9 cellular contexts compared by ENCODE assay signal in the genomic region with DNA sequence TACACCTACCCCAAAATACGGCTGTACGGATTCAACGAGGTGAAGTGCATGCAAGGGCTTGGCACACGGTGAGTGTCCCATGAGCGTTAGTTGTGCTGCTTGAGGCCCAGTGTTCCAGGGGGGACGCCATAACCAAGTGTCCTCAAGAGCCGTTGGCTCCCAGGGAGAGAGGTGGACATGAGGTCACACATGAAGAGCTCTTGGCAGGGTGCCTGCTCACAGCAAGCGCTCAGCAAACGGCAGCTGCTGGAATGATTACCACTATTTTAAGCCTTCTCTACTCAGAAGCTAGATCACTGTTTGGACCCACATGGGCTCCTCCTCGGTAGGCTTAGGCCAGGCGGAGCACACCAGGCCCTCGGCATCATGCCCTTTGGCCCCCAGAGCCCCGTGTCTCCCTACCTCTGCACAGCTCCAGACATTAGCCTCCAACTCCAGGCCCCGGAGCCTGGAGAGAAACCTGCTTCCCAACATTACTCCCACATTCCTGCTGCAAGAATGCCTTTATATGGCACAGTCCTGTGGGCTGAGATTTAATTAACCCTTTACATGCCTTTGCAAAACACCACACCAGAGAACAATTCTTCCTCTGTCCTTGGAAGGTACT.
DNase-seq lines count a peak whose midpoint lies in the region; ATAC-seq, FAIRE-seq and TF ChIP-seq lines count a peak whose summit lies in the region.
"Had no signal": no experiment of that assay in that cellular context is flagged by ENCODE, and none has a peak within 500 bp of the region (broad histone marks: within the 10 kb centered on the region; RNA-seq: fewer than 3 reads in every experiment).

No MANE protein-coding gene starts in this region.

- H3K4me3 ChIP-seq in astrocyte (ENCODE audit: insufficient read depth, low read depth, low read length) (no peak overlapping the region), thyroid gland (replicated peaks in 1 of 3) (no peak overlapping the region)

- DNase-seq in natural killer cell treated with Interleukin-12 subunit alpha and Interleukin-12 subunit beta and Interleukin-15 and Interleukin-18, amount 100 ng/mL, for 72 hours (ENCODE audit: low spot score) = no peak
- no peak for DNase-seq in natural killer cell
- DNase-seq in astrocyte (ENCODE audit: low read depth) = peak; percentile 80
- DNase-seq in iris pigment epithelial cell (ENCODE audit: low read depth) = peak; percentile 92
- DNase-seq in thyroid gland = peak; percentile 97
- DNase-seq in OCI-M1 (lab: John Stamatoyannopoulos, UW) = no peak
- DNase-seq in activated CD8-positive, alpha-beta T cell treated with anti-CD3 and anti-CD28 coated beads for 36 hours = no peak
- no peak for DNase-seq in activated naive CD4-positive, alpha-beta T cell treated with Interleukin-2 at 50 U/mL for 16 hours

- CTCF ChIA-PET in activated CD8-positive, alpha-beta T cell treated with anti-CD3 and anti-CD28 coated beads for 36 hours (lab: Charles Lee) = interaction anchor here (1.1 to 1.8 kb wide), 3 partner anchors 89 to 116 kb away, joined by 3 to 5 read pairs (median 4); no protein-coding TSS in a partner anchor

- WGBS in thyroid gland, 2 donors = 12 to 37% methylated on average over 11 to 14 of the region's 14 CpGs

- intact Hi-C loops in natural killer cell (cut with micrococcal nuclease) (loop anchor here (5.0 kb wide), 1 partner anchor 61 kb away; no protein-coding TSS in a partner anchor), thyroid gland (cut with DNase I) (no loop called here)
- intact Hi-C loops in activated CD8-positive, alpha-beta T cell treated with anti-CD3 and anti-CD28 coated beads for 36 hours (cut with micrococcal nuclease) = loop anchor here (5.0 kb wide), 1 partner anchor 61 kb away; no protein-coding TSS in a partner anchor

- POLR2A ChIA-PET in activated CD8-positive, alpha-beta T cell treated with anti-CD3 and anti-CD28 coated beads for 36 hours (lab: Charles Lee) = interaction anchor here (0.6 to 1.3 kb wide), 3 partner anchors 15 to 52 kb away, joined by 3 to 5 read pairs (median 4); no protein-coding TSS in a partner anchor

- no peaks in the 10 kb centered on the region for H3K27me3 ChIP-seq in astrocyte (ENCODE audit: insufficient read depth, low read length)
- H3K27me3 ChIP-seq in thyroid gland = no peaks in the 10 kb centered on the region

- H3K27me3 Mint-ChIP-seq in natural killer cell treated with Interleukin-12 subunit alpha and Interleukin-12 subunit beta and Interleukin-15 and Interleukin-18, amount 100 ng/mL, for 72 hours = no peaks in the 10 kb centered on the region
- H3K27me3 Mint-ChIP-seq in natural killer cell (ENCODE audit: low read depth in 2 of 2) (no peaks in the 10 kb centered on the region), astrocyte (ENCODE audit: low read depth, unreplicated experiment) (peaks cover 7% of the 10 kb centered on the region)
- no peaks in the 10 kb centered on the region for H3K27me3 Mint-ChIP-seq in activated CD8-positive, alpha-beta T cell treated with anti-CD3 and anti-CD28 coated beads for 36 hours

- TF ChIP-seq CTCF in natural killer cell (IDR thresholded peaks at IDR 0.05) (no peak), astrocyte (IDR thresholded peaks at IDR 0.05; ENCODE audit: insufficient read depth, low read depth, low read length) (no peak), thyroid gland (IDR thresholded peaks at IDR 0.05) (no peak)
- TF ChIP-seq CTCF in activated CD8-positive, alpha-beta T cell treated with anti-CD3 and anti-CD28 coated beads for 36 hours (IDR thresholded peaks at IDR 0.05) = no peak

- no peaks in the 10 kb centered on the region for H3K79me2 ChIP-seq in astrocyte (ENCODE audit: insufficient read depth, low read length)

- ATAC-seq in natural killer cell treated with Interleukin-12 subunit alpha and Interleukin-12 subunit beta and Interleukin-15 and Interleukin-18, amount 100 ng/mL, for 72 hours = no peak
- ATAC-seq in natural killer cell = no peak
- ATAC-seq in activated CD8-positive, alpha-beta T cell treated with anti-CD3 and anti-CD28 coated beads for 36 hours = no peak

- no peak for TF ChIP-seq POLR2A in thyroid gland (IDR thresholded peaks at IDR 0.05)

- FAIRE-seq in astrocyte (lab: Jason Lieb, UNC) = no peak
- FAIRE-seq: TTC549 had no signal

- H3K36me3 Mint-ChIP-seq in natural killer cell treated with Interleukin-12 subunit alpha and Interleukin-12 subunit beta and Interleukin-15 and Interleukin-18, amount 100 ng/mL, for 72 hours = no peaks in the 10 kb centered on the region
- H3K36me3 Mint-ChIP-seq in natural killer cell = no peaks in the 10 kb centered on the region
- H3K36me3 Mint-ChIP-seq in astrocyte (ENCODE audit: low read depth, unreplicated experiment) = peaks cover 2% of the 10 kb centered on the region
- no peaks in the 10 kb centered on the region for H3K36me3 Mint-ChIP-seq in activated CD8-positive, alpha-beta T cell treated with anti-CD3 and anti-CD28 coated beads for 36 hours (ENCODE audit: low read depth)

- peak overlapping the region; percentile 17 for H3K9ac ChIP-seq in astrocyte (ENCODE audit: low read length)

- H3K4me2 ChIP-seq in astrocyte (ENCODE audit: low read length) = peak overlapping the region; percentile 73

- H3K9me3 ChIP-seq in astrocyte (ENCODE audit: insufficient read depth, low read depth, low read length) (no peaks in the 10 kb centered on the region), thyroid gland (no peaks in the 10 kb centered on the region)

- H3K36me3 ChIP-seq in astrocyte (ENCODE audit: insufficient read depth, low read length) (no peaks in the 10 kb centered on the region), thyroid gland (no peaks in the 10 kb centered on the region)

- no peak overlapping the region for H3K4me3 Mint-ChIP-seq in natural killer cell treated with Interleukin-12 subunit alpha and Interleukin-12 subunit beta and Interleukin-15 and Interleukin-18, amount 100 ng/mL, for 72 hours
- H3K4me3 Mint-ChIP-seq in natural killer cell (no peak overlapping the region), astrocyte (ENCODE audit: unreplicated experiment) (peak overlapping the region; percentile 68)
- H3K4me3 Mint-ChIP-seq in activated CD8-positive, alpha-beta T cell treated with anti-CD3 and anti-CD28 coated beads for 36 hours = no peak overlapping the region

- H3K4me1 ChIP-seq in astrocyte (ENCODE audit: insufficient read depth, low read length) (peaks cover 27% of the 10 kb centered on the region), thyroid gland (peaks cover 33 to 40% of the 10 kb centered on the region in 2 donors)

- H4K20me1 ChIP-seq in astrocyte (ENCODE audit: insufficient read depth, low read length) = no peaks in the 10 kb centered on the region

- H3K27ac ChIP-seq in astrocyte (ENCODE audit: low read depth, low read length) (peak overlapping the region; percentile 32), thyroid gland (peak overlapping the region; percentile 83 to 92 (median 83))

- peak overlapping the region; percentile 92 to 99 for H3K27ac Mint-ChIP-seq in natural killer cell treated with Interleukin-12 subunit alpha and Interleukin-12 subunit beta and Interleukin-15 and Interleukin-18, amount 100 ng/mL, for 72 hours
- H3K27ac Mint-ChIP-seq in natural killer cell = peak overlapping the region in 1 of 2 donors; percentile 88
- H3K27ac Mint-ChIP-seq in astrocyte (ENCODE audit: unreplicated experiment) = peak overlapping the region; percentile 84
- H3K27ac Mint-ChIP-seq in activated CD8-positive, alpha-beta T cell treated with anti-CD3 and anti-CD28 coated beads for 36 hours = no peak overlapping the region

- H2AFZ ChIP-seq in astrocyte (ENCODE audit: low read depth, low read length) = peak overlapping the region; percentile 33

- H3K4me1 Mint-ChIP-seq in natural killer cell treated with Interleukin-12 subunit alpha and Interleukin-12 subunit beta and Interleukin-15 and Interleukin-18, amount 100 ng/mL, for 72 hours (ENCODE audit: low read depth in 2 of 2) = peaks cover 57 to 77% of the 10 kb centered on the region in 2 donors
- H3K4me1 Mint-ChIP-seq in natural killer cell (peaks cover 13 to 15% of the 10 kb centered on the region in 2 donors), astrocyte (ENCODE audit: low read depth, unreplicated experiment) (peaks cover 38% of the 10 kb centered on the region)
- H3K4me1 Mint-ChIP-seq in activated CD8-positive, alpha-beta T cell treated with anti-CD3 and anti-CD28 coated beads for 36 hours (ENCODE audit: low read depth) = peaks cover 50% of the 10 kb centered on the region

- H3K9me3 Mint-ChIP-seq in natural killer cell treated with Interleukin-12 subunit alpha and Interleukin-12 subunit beta and Interleukin-15 and Interleukin-18, amount 100 ng/mL, for 72 hours = no peaks in the 10 kb centered on the region
- no peaks in the 10 kb centered on the region for H3K9me3 Mint-ChIP-seq in natural killer cell
- H3K9me3 Mint-ChIP-seq in astrocyte (ENCODE audit: unreplicated experiment) = peaks cover 5% of the 10 kb centered on the region
- no peaks in the 10 kb centered on the region for H3K9me3 Mint-ChIP-seq in activated CD8-positive, alpha-beta T cell treated with anti-CD3 and anti-CD28 coated beads for 36 hours

Comparison
In these comparisons a context has a peak if more than half of its experiments do, and no peak if none do; other contexts are left out.
1. DNase-seq: peak in astrocyte (single experiment), iris pigment epithelial cell (single experiment) and thyroid gland (2 of 2); none in natural killer cell treated with Interleukin-12 subunit alpha and Interleukin-12 subunit beta and Interleukin-15 and Interleukin-18, amount 100 ng/mL, for 72 hours (single experiment), natural killer cell (single experiment), OCI-M1 (single experiment), activated CD8-positive, alpha-beta T cell treated with anti-CD3 and anti-CD28 coated beads for 36 hours (single experiment) and activated naive CD4-positive, alpha-beta T cell treated with Interleukin-2 at 50 U/mL for 16 hours (single experiment).